In the genomic region with DNA sequence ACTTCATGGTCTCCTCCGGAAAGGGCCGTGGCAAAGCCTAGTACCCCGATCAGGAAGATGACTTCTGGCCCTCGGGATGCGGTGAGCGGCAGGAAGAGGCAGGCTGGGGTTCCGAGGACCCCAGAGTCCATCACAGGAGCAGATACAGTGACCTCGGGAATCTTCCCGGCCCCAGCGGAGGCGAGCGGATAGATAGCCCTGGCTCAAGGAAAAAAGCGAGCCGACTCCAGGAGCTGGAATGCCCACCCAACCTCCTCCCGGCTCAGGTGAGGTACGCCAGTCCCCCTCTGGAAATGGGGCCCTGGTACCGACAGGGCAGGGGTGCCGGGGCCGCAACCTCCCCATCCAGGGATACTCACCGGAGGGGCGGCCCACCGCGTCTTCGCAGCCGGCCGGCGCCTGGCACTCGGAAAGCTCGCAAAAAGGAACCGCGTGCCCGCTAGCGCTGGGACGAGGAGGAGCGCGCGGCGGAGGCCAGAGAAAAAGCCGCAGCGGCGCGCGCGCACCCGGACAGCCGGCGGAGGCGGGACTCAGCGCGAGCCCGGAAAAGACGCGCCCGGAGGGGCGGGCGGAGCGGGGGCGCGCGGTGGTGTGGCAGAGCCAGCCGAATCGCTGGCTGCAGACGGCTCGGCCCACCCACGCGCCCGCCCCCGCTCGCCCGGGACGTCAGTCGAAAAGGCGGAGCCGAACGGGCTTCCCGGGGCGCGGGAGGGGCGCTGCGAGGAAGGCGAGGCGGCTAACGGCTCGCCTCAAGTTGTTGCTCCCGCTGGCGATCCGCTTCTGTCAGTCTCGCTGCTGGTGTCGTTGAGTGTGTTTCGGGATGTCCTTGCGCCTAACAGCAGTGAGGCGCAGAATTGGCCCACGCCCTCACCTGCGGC, we compare ENCODE assay signal across 8 cellular contexts. TPM values are rescaled to one million over a fixed set of nuclear protein-coding genes. Genes with fewer than 3 reads are reported as not detected.
DNase-seq lines count a peak whose midpoint lies in the region; ATAC-seq lines count a peak whose summit lies in the region.

Gene ACSL4, minus strand, starts transcription at position 478 of the 878 bp plus-strand sequence. CDS start 49,894 bp downstream, outside the sequence.

- peak; percentile 67 to 74 for DNase-seq in AML-193 (lab: John Stamatoyannopoulos, UW)
- DNase-seq in GM19238 (ENCODE audit: insufficient read length, low spot score): peak; percentile 61
- peak; percentile 88 for DNase-seq in NCI-H748 (lab: John Stamatoyannopoulos, UW; ENCODE audit: unreplicated experiment)
- DNase-seq in activated CD4-positive, alpha-beta T cell treated with anti-CD3 and anti-CD28 coated beads, Interleukin-2, amount 50 U/mL, for 1 hour: peak; percentile 83
- DNase-seq in cortex of kidney (lab: John Stamatoyannopoulos, UW): peak; percentile 11
- peak; percentile 74 for DNase-seq in left lobe of liver (ENCODE audit: low spot score)
- DNase-seq in stimulated activated CD4-positive, alpha-beta T cell treated with anti-CD3 and anti-CD28 coated beads, Interleukin-2, amount 100 ng/mL, for 24 hours: peak; percentile 84 to 89

- ATAC-seq in HG03442 (IDR thresholded peaks at IDR 0.05; ENCODE audit: unreplicated experiment) (peak; percentile 81), left lobe of liver (peak; percentile 99)

RNA-seq across cellular contexts. Expression of gene ACSL4, which starts in this region (rescaled TPM):
- 2.5 TPM for total RNA-seq in left lobe of liver

Comparison
In these comparisons a context has a peak if more than half of its experiments do, and no peak if none do; other contexts are left out.
1. Peak in every context shown above with its lines: DNase-seq and ATAC-seq.
2. DNase-seq: peak in every context shown above with its lines; median percentile 88 in NCI-H748; 86 in stimulated activated CD4-positive, alpha-beta T cell treated with anti-CD3 and anti-CD28 coated beads, Interleukin-2, amount 100 ng/mL, for 24 hours; 83 in activated CD4-positive, alpha-beta T cell treated with anti-CD3 and anti-CD28 coated beads, Interleukin-2, amount 50 U/mL, for 1 hour; 74 in left lobe of liver; 70 in AML-193; 61 in GM19238; 11 in cortex of kidney.